Comparison of ENCODE assay signal across 8 cellular contexts in the genomic region with DNA sequence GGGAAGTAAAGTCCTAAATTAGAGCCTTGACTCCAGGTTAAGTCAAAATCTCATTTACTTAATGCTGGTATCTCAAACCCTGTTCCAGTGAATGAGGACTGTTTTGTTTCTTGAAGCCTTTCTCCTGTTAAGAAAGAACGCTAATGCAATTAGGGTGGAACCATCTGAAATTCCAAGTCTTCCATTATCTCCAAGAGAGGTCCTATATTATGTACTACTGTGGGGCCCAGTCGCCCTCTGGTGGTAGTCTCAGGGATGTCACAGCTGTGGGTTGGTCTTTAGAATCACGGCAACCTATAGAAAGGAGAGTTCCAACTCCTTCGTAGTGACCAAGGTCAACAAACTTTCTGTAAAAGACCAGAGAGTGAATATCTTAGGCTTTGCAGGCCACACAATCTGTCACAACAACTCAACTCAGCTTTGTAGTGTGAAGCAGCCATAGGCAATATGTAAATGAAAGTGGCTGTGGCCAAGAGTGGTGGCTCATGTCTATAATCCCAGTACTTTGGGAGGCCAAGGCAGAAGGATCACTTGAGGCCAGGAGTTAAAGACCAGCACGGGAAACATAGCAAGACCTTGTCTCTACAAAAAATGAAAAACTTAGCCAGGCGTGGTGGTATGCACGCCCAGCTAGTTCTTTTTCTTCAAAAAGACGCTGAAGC. TPM values are rescaled to one million over a fixed set of nuclear protein-coding genes. Genes with fewer than 3 reads are reported as not detected.
A peak's percentile ranks its signal among the peaks of the same experiment; 100 is the strongest.
DNase-seq lines count a peak whose midpoint lies in the region; ATAC-seq, FAIRE-seq and TF ChIP-seq lines count a peak whose summit lies in the region.

No MANE protein-coding gene starts in this region.

- no peak overlapping the region for H4K91ac ChIP-seq in H1 (replicated peaks; ENCODE audit: insufficient read length, low read length)

- peak; percentile 93 to 94 for TF ChIP-seq RAD21 in H1 (IDR thresholded peaks at IDR 0.05 in 1 of 2, conservative IDR thresholded peaks at IDR 0.05 in 1 of 2; ENCODE audit: low read depth in 2 of 2, low read length in 2 of 2)

- peaks cover 6 to 40% (median 20%) of the 10 kb centered on the region in 4 experiments for H3K36me3 ChIP-seq in H1 (ENCODE audit: control insufficient read depth in 2 of 4, insufficient read depth in 4 of 4, low read length in 3 of 4)

- no peaks in the 10 kb centered on the region for H3K23me2 ChIP-seq in H1 (ENCODE audit: low read depth, low read length)

- no peak overlapping the region for H2BK120ac ChIP-seq in H1 (replicated peaks; ENCODE audit: low read depth, low read length)

- CTCF ChIA-PET in H1 (lab: Charles Lee; ENCODE audit: partially characterized antibody), result interaction anchor here (0.6 to 4.0 kb wide), 18 partner anchors 8 to 681 kb away, joined by 3 to 18 read pairs (median 4); partner anchors contain the start of gene DCLRE1C

- no peak overlapping the region for H2AK5ac ChIP-seq in H1 (ENCODE audit: low read depth, low read length)

- H3K79me2 ChIP-seq in H1 (ENCODE audit: control insufficient read depth in 1 of 2, insufficient read depth in 2 of 2, low read length in 2 of 2), result 0 out of 4 replicates have a peak, but pooled peaks cover 0 to 5% of the 10 kb centered on the region in 2 experiments

- H4K8ac ChIP-seq in H1 (ENCODE audit: extremely low read depth, insufficient read depth, low read length), result no peak overlapping the region; the same call in 1 of the 2 replicates

- DNase-seq in AG08395 (ENCODE audit: low spot score) (peak; percentile 73), NOMO-1 (lab: John Stamatoyannopoulos, UW; ENCODE audit: unreplicated experiment in 2 of 2) (peak; percentile 15 to 30), H1 (ENCODE audit: low read depth in 1 of 2, low spot score in 2 of 2) (peak; percentile 31 to 87), mucosa of gallbladder (ENCODE audit: low spot score) (peak; percentile 72)
- peak; percentile 83 for DNase-seq in activated CD8-positive, alpha-beta memory T cell treated with anti-CD3 and anti-CD28 coated beads for 24 hours
- peak; percentile 52 for DNase-seq in stimulated activated CD8-positive, alpha-beta memory T cell treated with anti-CD3 and anti-CD28 coated beads, Interleukin-7, amount 100 ng/mL, for 24 hours (ENCODE audit: low read depth)

- no peak overlapping the region for H3K23ac ChIP-seq in H1 (ENCODE audit: insufficient read length)

- H4K20me1 ChIP-seq in H1 (replicated peaks in 1 of 2; ENCODE audit: control insufficient read depth in 1 of 2, insufficient read depth in 2 of 2, low read length in 2 of 2), result no peaks in the 10 kb centered on the region

- no peak overlapping the region for H2BK5ac ChIP-seq in H1 (ENCODE audit: low read depth, low read length)

- POLR2A ChIA-PET in H1 (lab: Charles Lee; ENCODE audit: partially characterized antibody), result interaction anchor here (1.0 to 1.4 kb wide), 5 partner anchors 9 to 153 kb away, joined by 3 to 4 read pairs (median 4); partner anchors contain the start of genes DCLRE1C and RPP38

- H3K4me3 ChIP-seq in H1 (ENCODE audit: extremely low read depth in 1 of 4, insufficient read depth in 2 of 4, low read depth in 3 of 4, low read length in 4 of 4), result no peak overlapping the region

- WGBS in H1 (ENCODE audit: extremely low coverage in 1 of 2, insufficient coverage in 1 of 2, insufficient read length in 1 of 2, insufficient replicate concordance in 2 of 2, low coverage in 1 of 2, low lambda C conversion rate in 2 of 2, missing lambda C conversion rate in 1 of 2), 2 experiments, result 74% methylated on average over 8 of the region's 8 CpGs; no CpG with 5 or more reads in 1 of the 2 experiments

- H3K18ac ChIP-seq in H1 (ENCODE audit: extremely low read depth, low read length), result no peak overlapping the region

- peak; percentile 48 for FAIRE-seq in H1 (lab: Jason Lieb, UNC)

- TF ChIP-seq CTCF in H1 (IDR thresholded peaks at IDR 0.05; ENCODE audit: control extremely low read depth in 1 of 3, insufficient read depth in 1 of 3, low read depth in 1 of 3, low read length in 3 of 3), result peak; percentile 74 to 87 (median 87)

- H3K56ac ChIP-seq in H1 (replicated peaks; ENCODE audit: insufficient read length, low read depth, low read length), result no peak overlapping the region

- H3K4ac ChIP-seq in H1 (replicated peaks; ENCODE audit: insufficient read length, low read depth, low read length), result no peak overlapping the region

- no peak overlapping the region for H2BK20ac ChIP-seq in H1 (ENCODE audit: low read length)

- peak; percentile 55 for ATAC-seq in GM18505 (IDR thresholded peaks at IDR 0.05; ENCODE audit: unreplicated experiment)
- ATAC-seq in HG03159 (IDR thresholded peaks at IDR 0.05; ENCODE audit: unreplicated experiment), result peak; percentile 84

- TF ChIP-seq POLR2A in GM18505 (IDR thresholded peaks at IDR 0.05; ENCODE audit: borderline replicate concordance, extremely low read depth, insufficient read depth, insufficient read length), result no peak
- TF ChIP-seq POLR2A in H1 (IDR thresholded peaks at IDR 0.05; ENCODE audit: control extremely low read depth in 1 of 2, low read depth in 2 of 2, low read length in 2 of 2), result no peak

- no peak for TF ChIP-seq EP300 in H1 (IDR thresholded peaks at IDR 0.05; ENCODE audit: borderline replicate concordance in 1 of 2, low read depth in 2 of 2, low read length in 2 of 2)

- no peak overlapping the region for H4K5ac ChIP-seq in H1 (ENCODE audit: insufficient read length, low read depth, low read length)

- no peak overlapping the region for H3K27ac ChIP-seq in H1 (ENCODE audit: low read depth, low read length)

- no peak overlapping the region for H3K14ac ChIP-seq in H1 (ENCODE audit: insufficient read length)

- peaks cover 0 to 2% (median 0%) of the 10 kb centered on the region in 4 experiments; a peak in 1 of 7 replicates for H3K27me3 ChIP-seq in H1 (replicated peaks in 1 of 4; ENCODE audit: control insufficient read depth in 3 of 4, extremely low read depth in 1 of 4, insufficient read depth in 3 of 4, low read length in 3 of 4)

- no peak overlapping the region for H2BK15ac ChIP-seq in H1 (ENCODE audit: low read length)

- H3K4me1 ChIP-seq in H1 (replicated peaks in 1 of 4; ENCODE audit: control insufficient read depth in 3 of 4, insufficient read depth in 4 of 4, low read length in 3 of 4), result no peaks in the 10 kb centered on the region

- H3K79me1 ChIP-seq in H1 (ENCODE audit: low read depth, low read length), result no peaks in the 10 kb centered on the region

- no peak overlapping the region for H2AFZ ChIP-seq in H1 (ENCODE audit: low read length)

- H2BK12ac ChIP-seq in H1 (ENCODE audit: low read depth, low read length), result no peak overlapping the region

- no peak overlapping the region for H3K9ac ChIP-seq in H1 (replicated peaks in 1 of 4; ENCODE audit: extremely low read depth in 1 of 4, low read depth in 3 of 4, low read length in 3 of 4)

- no peaks in the 10 kb centered on the region for H3K9me3 ChIP-seq in H1 (ENCODE audit: insufficient read depth in 2 of 2, low read depth in 1 of 2, low read length in 1 of 2)

- H3K4me2 ChIP-seq in H1 (ENCODE audit: insufficient read depth in 1 of 2, low read depth in 2 of 2, low read length in 2 of 2), result no peak overlapping the region

TF ChIP-seq in H1, 55 proteins besides CTCF, POLR2A, EP300 and RAD21:
- TF ChIP-seq, protein P1, sequence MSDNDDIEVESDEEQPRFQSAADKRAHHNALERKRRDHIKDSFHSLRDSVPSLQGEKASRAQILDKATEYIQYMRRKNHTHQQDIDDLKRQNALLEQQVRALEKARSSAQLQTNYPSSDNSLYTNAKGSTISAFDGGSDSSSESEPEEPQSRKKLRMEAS (IDR thresholded peaks at IDR 0.05), result no peak
- 0 out of 2 replicates have a peak, but pooled peaks have one; percentile 19 for TF ChIP-seq TEAD4 (IDR thresholded peaks at IDR 0.05; ENCODE audit: low read depth, low read length)
TF ChIP-seq in H1: peak in this region for 1.

RNA-seq across cellular contexts. Expression of gene RPP38, which starts 9.3 kb away (rescaled TPM):
- total RNA-seq in H1 (2021; fragmentation: NEBNext Ultra II Directional; extraction: Animal tissue kit (Norgen Biotek cat#: 25700)), result 21.9 and 23.3 TPM in 2 replicates
- polyA plus RNA-seq in H1 (2011; rRNA removed), result 17.4 and 20.8 TPM in 2 replicates
- 26.8 TPM for polyA plus RNA-seq in H1 (2011; cell fraction: cytosol; rRNA removed)
- 17.7 TPM for polyA plus RNA-seq in H1 (2011; cell fraction: nucleus; rRNA removed)
- polyA plus RNA-seq in H1 (2012, experiment 1 of 2), result 23.0 to 24.6 TPM (median 23.8 TPM) in 4 replicates
- polyA plus RNA-seq in H1 (2012, experiment 2 of 2), result 14.9 TPM
- polyA plus RNA-seq in H1 (2013, experiment 1 of 2), result 22.9 TPM
- 23.4 TPM for polyA plus RNA-seq in H1 (2013, experiment 2 of 2)
- polyA minus RNA-seq in H1 (2011; rRNA and poly(A)+ RNA removed), result 11.6 and 20.0 TPM in 2 replicates
- polyA minus RNA-seq in H1 (2011; cell fraction: cytosol; rRNA and poly(A)+ RNA removed), result 9.3 TPM
- 13.5 TPM for polyA minus RNA-seq in H1 (2011; cell fraction: nucleus; rRNA and poly(A)+ RNA removed)
- total RNA-seq in mucosa of gallbladder, result 15.4 TPM

RNA-seq across cellular contexts. Expression of gene ACBD7, which starts 17.9 kb away (rescaled TPM):
- 17.8 and 19.6 TPM in 2 replicates for total RNA-seq in H1 (2021; fragmentation: NEBNext Ultra II Directional; extraction: Animal tissue kit (Norgen Biotek cat#: 25700))
- 9.0 and 11.5 TPM in 2 replicates for polyA plus RNA-seq in H1 (2011; rRNA removed)
- 11.2 TPM for polyA plus RNA-seq in H1 (2011; cell fraction: cytosol; rRNA removed)
- polyA plus RNA-seq in H1 (2011; cell fraction: nucleus; rRNA removed), result 4.1 TPM
- polyA plus RNA-seq in H1 (2012, experiment 1 of 2), result 10.2 to 15.5 TPM (median 14.2 TPM) in 4 replicates
- 3.6 TPM for polyA plus RNA-seq in H1 (2012, experiment 2 of 2)
- polyA plus RNA-seq in H1 (2013, experiment 1 of 2), result 5.3 TPM
- 4.6 TPM for polyA plus RNA-seq in H1 (2013, experiment 2 of 2)
- polyA minus RNA-seq in H1 (2011; rRNA and poly(A)+ RNA removed), result 5.1 and 7.2 TPM in 2 replicates
- 9.2 TPM for polyA minus RNA-seq in H1 (2011; cell fraction: cytosol; rRNA and poly(A)+ RNA removed)
- polyA minus RNA-seq in H1 (2011; cell fraction: nucleus; rRNA and poly(A)+ RNA removed), result 5.8 TPM
- total RNA-seq in mucosa of gallbladder, result 0.40 TPM

Comparison
In these comparisons a context has a peak if more than half of its experiments do, and no peak if none do; other contexts are left out.
1. DNase-seq: peak in every context shown above with its lines; median percentile 83 in activated CD8-positive, alpha-beta memory T cell treated with anti-CD3 and anti-CD28 coated beads for 24 hours; 73 in AG08395; 72 in mucosa of gallbladder; 59 in H1; 52 in stimulated activated CD8-positive, alpha-beta memory T cell treated with anti-CD3 and anti-CD28 coated beads, Interleukin-7, amount 100 ng/mL, for 24 hours; 22 in NOMO-1.
2. RNA of gene ACBD7, which starts 17.9 kb away (total RNA-seq): 17.8 to 19.6 TPM in H1; 0.40 TPM in mucosa of gallbladder (single experiment); every median in the first group is over 10 times any median in the second.